Comparison of ENCODE assay signal across 23 cellular contexts in genomic region chr4:36249605-36250004, GRCh38. TPM values are rescaled to one million over a fixed set of nuclear protein-coding genes. Genes with fewer than 3 reads are reported as not detected.
"Had no signal": no experiment of that assay in that cellular context is flagged by ENCODE, and none has a peak within 500 bp of the region (broad histone marks: within the 10 kb centered on the region; RNA-seq: fewer than 3 reads in every experiment).

No MANE protein-coding gene starts in this region.

- H3K36me3 ChIP-seq: breast epithelium, colonic mucosa had no signal

- H3K4me3 ChIP-seq: breast epithelium, colonic mucosa had no signal

- DNase-seq: activated B cell treated with CpG ODN at 0.5 μM for 24 hours; activated CD4-positive, alpha-beta memory T cell treated with anti-CD3 and anti-CD28 coated beads for 36 hours; activated CD4-positive, alpha-beta T cell treated with anti-CD3 and anti-CD28 coated beads for 1 hour; activated CD4-positive, alpha-beta T cell treated with anti-CD3 and anti-CD28 coated beads, Interleukin-2, amount 10 ng/mL, durations not matched to agents 7 days and 5 days; activated CD8-positive, alpha-beta memory T cell treated with anti-CD3 and anti-CD28 coated beads for 24 hours; activated T-cell treated with anti-CD3 and anti-CD28 coated beads, Interleukin-2, amount 50 U/mL, for 48 hours; aorta; caudate nucleus; colonic mucosa; NCI-H1048; NCI-H146; NCI-H187 treated with DMSO at 0.1 percent for 48 hours; NCI-H2081 treated with DMSO at 0.1 percent for 48 hours; NCI-H446; NCI-H524; PC-3; SHP77 treated with DMSO at 0.1 percent for 48 hours; T-helper 17 cell; T-helper 9 cell had no signal

- H3K27ac ChIP-seq: breast epithelium, colonic mucosa had no signal

- H3K27ac Mint-ChIP-seq: activated B cell treated with CpG ODN at 0.5 μM for 24 hours; activated CD4-positive, alpha-beta memory T cell treated with anti-CD3 and anti-CD28 coated beads for 36 hours; activated CD4-positive, alpha-beta T cell treated with anti-CD3 and anti-CD28 coated beads, Interleukin-2, amount 10 ng/mL, durations not matched to agents 7 days and 5 days; activated naive CD4-positive, alpha-beta T cell treated with anti-CD3 and anti-CD28 coated beads, Interleukin-2, amount 50 U/mL, for 24 hours; activated T-helper 2 cell treated with anti-CD3 and anti-CD28 coated beads, Interferon-gamma antibody, Interleukin-2, Interleukin-4, amounts not matched to agents 10 μg/mL and 5 μg/mL and 100 μg/mL, durations not matched to agents 14 hours and 24 hours and 36 hours; T-helper 17 cell had no signal

- H3K4me3 Mint-ChIP-seq: activated B cell treated with CpG ODN at 0.5 μM for 24 hours; activated CD4-positive, alpha-beta memory T cell treated with anti-CD3 and anti-CD28 coated beads for 36 hours; activated CD4-positive, alpha-beta T cell treated with anti-CD3 and anti-CD28 coated beads, Interleukin-2, amount 10 ng/mL, durations not matched to agents 7 days and 5 days; activated naive CD4-positive, alpha-beta T cell treated with anti-CD3 and anti-CD28 coated beads, Interleukin-2, amount 50 U/mL, for 24 hours; T-helper 17 cell had no signal

- ATAC-seq: PC-3, T-helper 17 cell had no signal

- H3K4me1 ChIP-seq: breast epithelium, colonic mucosa had no signal

- H3K27me3 Mint-ChIP-seq: activated B cell treated with CpG ODN at 0.5 μM for 24 hours; activated CD4-positive, alpha-beta memory T cell treated with anti-CD3 and anti-CD28 coated beads for 36 hours; activated naive CD4-positive, alpha-beta T cell treated with anti-CD3 and anti-CD28 coated beads, Interleukin-2, amount 50 U/mL, for 24 hours; T-helper 17 cell had no signal

- H3K36me3 Mint-ChIP-seq: activated CD4-positive, alpha-beta memory T cell treated with anti-CD3 and anti-CD28 coated beads for 36 hours; activated naive CD4-positive, alpha-beta T cell treated with anti-CD3 and anti-CD28 coated beads, Interleukin-2, amount 50 U/mL, for 24 hours had no signal

- H3K9me3 Mint-ChIP-seq: activated B cell treated with CpG ODN at 0.5 μM for 24 hours; activated CD4-positive, alpha-beta memory T cell treated with anti-CD3 and anti-CD28 coated beads for 36 hours; activated CD4-positive, alpha-beta T cell treated with anti-CD3 and anti-CD28 coated beads, Interleukin-2, amount 10 ng/mL, durations not matched to agents 7 days and 5 days; activated naive CD4-positive, alpha-beta T cell treated with anti-CD3 and anti-CD28 coated beads, Interleukin-2, amount 50 U/mL, for 24 hours; activated T-helper 2 cell treated with anti-CD3 and anti-CD28 coated beads, Interferon-gamma antibody, Interleukin-2, Interleukin-4, amounts not matched to agents 10 μg/mL and 5 μg/mL and 100 μg/mL, durations not matched to agents 14 hours and 24 hours and 36 hours had no signal

- H3K9me3 ChIP-seq: breast epithelium, colonic mucosa had no signal

- H3K27me3 ChIP-seq: breast epithelium, colonic mucosa had no signal

RNA-seq across cellular contexts. Expression of gene DTHD1, which starts 31.8 kb away (rescaled TPM):
- total RNA-seq: activated B cell treated with CpG ODN at 0.5 μM for 24 hours, M059J, PC-3 had no signal
- polyA plus RNA-seq: aorta had no signal
